13 cellular contexts compared by ENCODE assay signal in the genomic region with DNA sequence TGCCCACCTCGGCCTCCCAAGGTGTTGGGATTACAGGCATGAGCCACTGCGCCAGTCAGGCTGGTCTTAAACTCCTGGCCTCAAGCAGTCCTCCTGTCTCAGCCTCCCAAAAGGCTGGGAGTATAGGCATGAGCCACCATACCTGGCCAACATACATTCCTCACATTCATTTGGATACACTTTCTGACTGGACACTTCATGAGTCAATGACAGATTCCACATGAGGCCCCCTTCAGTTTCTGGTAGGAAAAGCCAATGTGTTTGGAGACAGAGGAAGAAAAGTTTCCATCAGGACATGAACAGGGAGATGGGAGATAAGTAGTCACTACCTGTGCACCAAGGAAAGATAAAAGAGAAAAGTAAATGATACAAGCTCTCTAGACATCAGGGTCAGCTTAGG.
"Had no signal": no experiment of that assay in that cellular context is flagged by ENCODE, and none has a peak within 500 bp of the region (broad histone marks: within the 10 kb centered on the region; RNA-seq: fewer than 3 reads in every experiment).

No MANE protein-coding gene starts in this region.

- ATAC-seq: activated CD8-positive, alpha-beta T cell treated with anti-CD3 and anti-CD28 coated beads, Interleukin-2, amount 10 ng/mL, durations not matched to agents 7 days and 5 days; naive thymus-derived CD4-positive, alpha-beta T cell; stimulated activated effector memory CD8-positive, alpha-beta T cell treated with anti-CD3 and anti-CD28 coated beads, Interleukin-12 subunit alpha, Interleukin-12 subunit beta, amount 100 ng/mL, for 72 hours had no signal

- DNase-seq: activated B cell treated with CpG ODN at 0.5 μM for 24 hours; activated CD4-positive, alpha-beta T cell treated with anti-CD3 and anti-CD28 coated beads, Interleukin-2, amount 10 ng/mL, durations not matched to agents 24 days and 14 days; activated CD8-positive, alpha-beta memory T cell treated with anti-CD3 and anti-CD28 coated beads, Interleukin-2, amount 50 U/mL, for 48 hours; activated CD8-positive, alpha-beta T cell treated with anti-CD3 and anti-CD28 coated beads, Interleukin-2, amount 10 ng/mL, durations not matched to agents 7 days and 5 days; activated naive CD8-positive, alpha-beta T cell treated with anti-CD3 and anti-CD28 coated beads, Interleukin-2, amount 10 ng/mL, durations not matched to agents 7 days and 5 days; cortex of kidney; effector CD4-positive, alpha-beta T cell; foreskin melanocyte; head of caudate nucleus; naive thymus-derived CD4-positive, alpha-beta T cell had no signal

- H3K4me3 ChIP-seq: thoracic aorta had no signal

- H3K36me3 ChIP-seq: thoracic aorta had no signal

- H3K27ac ChIP-seq: thoracic aorta had no signal

- FAIRE-seq: endothelial cell of umbilical vein had no signal

- H3K9me3 ChIP-seq: thoracic aorta had no signal
